28 cellular contexts compared by ENCODE assay signal in genomic region chr12:4717806-4718205, GRCh38. TPM values are rescaled to one million over a fixed set of nuclear protein-coding genes. Genes with fewer than 3 reads are reported as not detected.
"Had no signal": no experiment of that assay in that cellular context is flagged by ENCODE, and none has a peak within 500 bp of the region (broad histone marks: within the 10 kb centered on the region; RNA-seq: fewer than 3 reads in every experiment).

No MANE protein-coding gene starts in this region.

- H3K27ac ChIP-seq: cardiac muscle cell, epithelial cell of prostate, sigmoid colon, stomach, testis had no signal

- H3K4me3 ChIP-seq: cardiac muscle cell, sigmoid colon, stomach, testis had no signal

- H3K9me3 ChIP-seq: sigmoid colon, stomach, testis had no signal

- DNase-seq: activated CD4-positive, alpha-beta T cell treated with anti-CD3 and anti-CD28 coated beads, Interleukin-2, amount 50 U/mL, for 4 hours; activated CD4-positive, CD25-positive, alpha-beta regulatory T cell treated with anti-CD3 and anti-CD28 coated beads, Interleukin-2, amount 50 U/mL, for 72 hours; activated gamma-delta T cell treated with Interleukin-2 at 50 U/mL for 16 hours; activated naive CD8-positive, alpha-beta T cell treated with anti-CD3 and anti-CD28 coated beads for 36 hours; activated T-cell treated with anti-CD3 and anti-CD28 coated beads for 4 hours; amygdala; dermis blood vessel endothelial cell; effector memory CD8-positive, alpha-beta T cell; foreskin melanocyte; glutamatergic neuron; hypothalamus; kidney; nephron progenitor cell; occipital lobe; posterior cingulate gyrus; sigmoid colon; stimulated activated CD4-positive, alpha-beta T cell treated with anti-CD3 and anti-CD28 coated beads, Interleukin-4, amount 100 ng/mL, for 24 hours; stomach; T-helper 9 cell; testis had no signal

- FAIRE-seq: kidney had no signal

- H3K36me3 Mint-ChIP-seq: activated naive CD8-positive, alpha-beta T cell treated with anti-CD3 and anti-CD28 coated beads for 36 hours; stimulated activated effector memory CD8-positive, alpha-beta T cell treated with anti-CD3 and anti-CD28 coated beads, Interleukin-12 subunit alpha, Interleukin-12 subunit beta, amount 100 ng/mL, for 72 hours had no signal

- H3K4me1 ChIP-seq: sigmoid colon, stomach, testis had no signal

- H3K9me3 Mint-ChIP-seq: activated naive CD8-positive, alpha-beta T cell treated with anti-CD3 and anti-CD28 coated beads for 36 hours; activated T-helper 1 cell treated with anti-CD3 and anti-CD28 coated beads, Interleukin-12 subunit alpha, Interleukin-12 subunit beta, Interleukin-2, Interleukin-4 antibody, amounts not matched to agents 30 ng/mL and 10 ng/mL and 1 ng/mL, durations not matched to agents 14 hours and 24 hours and 36 hours; effector memory CD8-positive, alpha-beta T cell; nephron progenitor cell; stimulated activated effector memory CD8-positive, alpha-beta T cell treated with anti-CD3 and anti-CD28 coated beads, Interleukin-12 subunit alpha, Interleukin-12 subunit beta, amount 100 ng/mL, for 72 hours; type B pancreatic cell had no signal

- H3K27me3 ChIP-seq: cardiac muscle cell, testis had no signal

- H3K4me3 Mint-ChIP-seq: activated naive CD8-positive, alpha-beta T cell treated with anti-CD3 and anti-CD28 coated beads for 36 hours; activated T-helper 1 cell treated with anti-CD3 and anti-CD28 coated beads, Interleukin-12 subunit alpha, Interleukin-12 subunit beta, Interleukin-2, Interleukin-4 antibody, amounts not matched to agents 30 ng/mL and 10 ng/mL and 1 ng/mL, durations not matched to agents 14 hours and 24 hours and 36 hours; effector memory CD8-positive, alpha-beta T cell; nephron progenitor cell; stimulated activated effector memory CD8-positive, alpha-beta T cell treated with anti-CD3 and anti-CD28 coated beads, Interleukin-12 subunit alpha, Interleukin-12 subunit beta, amount 100 ng/mL, for 72 hours; type B pancreatic cell had no signal

- ATAC-seq: effector memory CD8-positive, alpha-beta T cell; left lobe of liver; stimulated activated effector memory CD8-positive, alpha-beta T cell treated with anti-CD3 and anti-CD28 coated beads, Interleukin-12 subunit alpha, Interleukin-12 subunit beta, amount 100 ng/mL, for 72 hours had no signal

- H3K36me3 ChIP-seq: cardiac muscle cell, sigmoid colon, stomach had no signal

- H3K27ac Mint-ChIP-seq: activated naive CD8-positive, alpha-beta T cell treated with anti-CD3 and anti-CD28 coated beads for 36 hours; activated T-helper 1 cell treated with anti-CD3 and anti-CD28 coated beads, Interleukin-12 subunit alpha, Interleukin-12 subunit beta, Interleukin-2, Interleukin-4 antibody, amounts not matched to agents 30 ng/mL and 10 ng/mL and 1 ng/mL, durations not matched to agents 14 hours and 24 hours and 36 hours; effector memory CD8-positive, alpha-beta T cell; nephron progenitor cell; stimulated activated effector memory CD8-positive, alpha-beta T cell treated with anti-CD3 and anti-CD28 coated beads, Interleukin-12 subunit alpha, Interleukin-12 subunit beta, amount 100 ng/mL, for 72 hours; type B pancreatic cell had no signal

- H3K4me1 Mint-ChIP-seq: activated naive CD8-positive, alpha-beta T cell treated with anti-CD3 and anti-CD28 coated beads for 36 hours; stimulated activated effector memory CD8-positive, alpha-beta T cell treated with anti-CD3 and anti-CD28 coated beads, Interleukin-12 subunit alpha, Interleukin-12 subunit beta, amount 100 ng/mL, for 72 hours had no signal

RNA-seq across cellular contexts. Expression of gene GALNT8, which starts 2.4 kb away (rescaled TPM):
- total RNA-seq: left lobe of liver, myocyte had no signal
- polyA plus RNA-seq: fibroblast of lung had no signal
